In the genomic region with DNA sequence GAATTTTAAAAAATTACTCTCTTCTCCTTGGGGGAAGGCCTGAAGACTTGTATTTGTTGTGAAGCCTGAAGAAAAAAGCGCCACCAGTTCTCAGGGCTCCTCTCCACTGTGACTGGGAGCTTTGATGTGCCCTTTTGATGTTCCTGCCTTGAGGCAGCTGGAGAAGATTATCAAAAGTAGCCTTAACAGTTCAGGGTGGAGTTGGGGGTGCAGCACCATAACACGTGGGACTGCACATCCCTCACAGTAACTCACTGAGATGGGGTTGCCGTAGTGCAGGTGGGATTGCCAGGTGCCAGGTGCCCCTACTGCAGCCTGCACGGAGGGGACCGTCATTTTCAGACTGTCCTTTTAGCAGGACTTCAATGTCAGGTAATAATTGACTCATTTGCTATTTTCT, we compare ENCODE assay signal across 16 cellular contexts.
DNase-seq lines count a peak whose midpoint lies in the region; ATAC-seq and TF ChIP-seq lines count a peak whose summit lies in the region.
"Had no signal": no experiment of that assay in that cellular context is flagged by ENCODE, and none has a peak within 500 bp of the region (broad histone marks: within the 10 kb centered on the region; RNA-seq: fewer than 3 reads in every experiment).

No MANE protein-coding gene starts in this region.

- H3K4me3 Mint-ChIP-seq in MCF 10A (ENCODE audit: unreplicated experiment) = no peak overlapping the region
- no peak overlapping the region for H3K4me3 Mint-ChIP-seq in WTC11

- dilution Hi-C loops in mammary epithelial cell (cut with HindIII; ENCODE audit: low sequenced_read_pairs) = no loop called here

- no peak overlapping the region for H3K27ac Mint-ChIP-seq in MCF 10A (ENCODE audit: low read depth, unreplicated experiment)
- no peak overlapping the region for H3K27ac Mint-ChIP-seq in WTC11

- TF ChIP-seq EP300 in sigmoid colon (IDR thresholded peaks at IDR 0.05) = no peak

- DNase-seq in mammary epithelial cell (no peak), MCF 10A (ENCODE audit: unreplicated experiment) (no peak), WTC11 (ENCODE audit: low spot score) (no peak), islet precursor cell (peak; percentile 78), SHP77 (lab: John Stamatoyannopoulos, UW) (no peak), sigmoid colon (no peak), dermis blood vessel endothelial cell (no peak)
- DNase-seq: DMS 273 treated with DMSO at 0.1 percent for 48 hours, KBM-7, NCI-H1694, NCI-H226, NCI-H524 treated with DMSO at 0.1 percent for 48 hours, PC-3 had no signal

- no peaks in the 10 kb centered on the region for H3K36me3 Mint-ChIP-seq in MCF 10A (ENCODE audit: insufficient read depth, unreplicated experiment)
- H3K36me3 Mint-ChIP-seq in WTC11 = no peaks in the 10 kb centered on the region

- H3K9ac ChIP-seq in mammary epithelial cell (ENCODE audit: insufficient read depth, low read length) = no peak overlapping the region
- H3K9ac ChIP-seq: BLaER1 treated with 17β-estradiol and CSF1 and Interleukin-3, amounts not matched to agents 10 nM and 100 nM had no signal

- H3K4me1 Mint-ChIP-seq in MCF 10A (ENCODE audit: insufficient read depth, unreplicated experiment) (peaks cover 14% of the 10 kb centered on the region), WTC11 (peaks cover 34% of the 10 kb centered on the region)

- no peak overlapping the region for H3K27ac ChIP-seq in mammary epithelial cell (ENCODE audit: insufficient read depth, low read depth, low read length)
- no peak overlapping the region for H3K27ac ChIP-seq in sigmoid colon
- H3K27ac ChIP-seq: BLaER1 treated with 17β-estradiol and CSF1 and Interleukin-3, amounts not matched to agents 10 nM and 100 nM; SJSA1 had no signal

- H3K36me3 ChIP-seq in mammary epithelial cell (ENCODE audit: insufficient read depth, low read length) (no peaks in the 10 kb centered on the region), sigmoid colon (no peaks in the 10 kb centered on the region)
- H3K36me3 ChIP-seq: BLaER1 treated with 17β-estradiol and CSF1 and Interleukin-3, amounts not matched to agents 10 nM and 100 nM; SJSA1 had no signal

- TF ChIP-seq CTCF in mammary epithelial cell (conservative IDR thresholded peaks at IDR 0.05 in 1 of 2, IDR thresholded peaks at IDR 0.05 in 1 of 2; ENCODE audit: extremely low read depth in 1 of 2, insufficient read depth in 1 of 2, low read depth in 1 of 2, low read length in 2 of 2) (no peak), MCF 10A (IDR thresholded peaks at IDR 0.05; ENCODE audit: unreplicated experiment) (no peak), WTC11 (IDR thresholded peaks at IDR 0.05) (no peak), sigmoid colon (IDR thresholded peaks at IDR 0.05) (no peak)

- no peaks in the 10 kb centered on the region for H3K27me3 ChIP-seq in mammary epithelial cell (ENCODE audit: insufficient read depth, low read length)
- no peaks in the 10 kb centered on the region for H3K27me3 ChIP-seq in sigmoid colon
- H3K27me3 ChIP-seq: BLaER1 treated with 17β-estradiol and CSF1 and Interleukin-3, amounts not matched to agents 10 nM and 100 nM; SJSA1 had no signal

- H3K27me3 Mint-ChIP-seq in MCF 10A (ENCODE audit: insufficient read depth, unreplicated experiment) = no peaks in the 10 kb centered on the region
- H3K27me3 Mint-ChIP-seq in WTC11 (ENCODE audit: low read depth) = no peaks in the 10 kb centered on the region; the same call in 1 of the 2 replicates

- H3K4me3 ChIP-seq in mammary epithelial cell (replicated peaks in 1 of 3; ENCODE audit: insufficient read depth in 1 of 3, low read depth in 2 of 3, low read length in 3 of 3) = no peak overlapping the region
- no peak overlapping the region for H3K4me3 ChIP-seq in sigmoid colon
- H3K4me3 ChIP-seq: BLaER1 treated with 17β-estradiol and CSF1 and Interleukin-3, amounts not matched to agents 10 nM and 100 nM; SJSA1 had no signal

- WGBS in mammary epithelial cell (ENCODE audit: low coverage, missing lambda C conversion rate) = 50% methylated on average over 5 of the region's 5 CpGs
- 63 to 70% methylated on average over 5 of the region's 5 CpGs for WGBS in sigmoid colon, 2 donors

- BruUV-seq in mammary epithelial cell (replicated peaks; lab: Mats Ljungman, UMichigan) (no TSS peak), MCF 10A (replicated peaks; lab: Mats Ljungman, UMichigan) (no TSS peak)

- CTCF ChIA-PET in mammary epithelial cell (lab: Charles Lee; ENCODE audit: low non-redundant PET) (no interaction called here), MCF 10A (lab: Yijun Ruan, JAX) (interaction anchor here (0.7 kb wide), 1 partner anchor 241 kb away, joined by 3 read pairs; no protein-coding TSS in a partner anchor), WTC11 (lab: Charles Lee) (interaction anchor here (0.9 kb wide), 1 partner anchor 244 kb away, joined by 3 read pairs; no protein-coding TSS in a partner anchor)

- H3K4me1 ChIP-seq in mammary epithelial cell (ENCODE audit: insufficient read depth, low read length) (peaks cover 22% of the 10 kb centered on the region), sigmoid colon (no peaks in the 10 kb centered on the region)
- H3K4me1 ChIP-seq: BLaER1 treated with 17β-estradiol and CSF1 and Interleukin-3, amounts not matched to agents 10 nM and 100 nM; SJSA1 had no signal

- H3K9me3 Mint-ChIP-seq in MCF 10A (ENCODE audit: unreplicated experiment) (no peaks in the 10 kb centered on the region), WTC11 (no peaks in the 10 kb centered on the region)

- no peak overlapping the region for H2AFZ ChIP-seq in mammary epithelial cell (ENCODE audit: low read depth, low read length)

- H4K20me1 ChIP-seq in mammary epithelial cell (ENCODE audit: insufficient read depth, low read length) = no peaks in the 10 kb centered on the region
- H4K20me1 ChIP-seq: BLaER1 treated with 17β-estradiol and CSF1 and Interleukin-3, amounts not matched to agents 10 nM and 100 nM had no signal

- TF ChIP-seq POLR2A in sigmoid colon (IDR thresholded peaks at IDR 0.05) = no peak

- ATAC-seq in WTC11 (peak; percentile 74), HG02938 (IDR thresholded peaks at IDR 0.05; ENCODE audit: unreplicated experiment) (no peak)
- ATAC-seq: PC-3 had no signal

- in situ Hi-C loops in mammary epithelial cell (cut with MboI; ENCODE audit: low sequenced_read_pairs in 2 of 2) = no loop called here

- no peaks in the 10 kb centered on the region for H3K79me2 ChIP-seq in mammary epithelial cell (ENCODE audit: insufficient read depth, low read length)

- H3K9me3 ChIP-seq in mammary epithelial cell (replicated peaks; ENCODE audit: insufficient read depth, low read length) (no peaks in the 10 kb centered on the region), sigmoid colon (no peaks in the 10 kb centered on the region)
- H3K9me3 ChIP-seq: BLaER1 treated with 17β-estradiol and CSF1 and Interleukin-3, amounts not matched to agents 10 nM and 100 nM; SJSA1 had no signal

- POLR2A ChIA-PET in MCF 10A (lab: Yijun Ruan, JAX) (interaction anchor here (1.0 kb wide), 1 partner anchor 21 kb away, joined by 4 read pairs; no protein-coding TSS in a partner anchor), WTC11 (lab: Charles Lee) (no interaction called here)

- intact Hi-C loops in mammary epithelial cell (cut with micrococcal nuclease) = no loop called here
- intact Hi-C loops in MCF 10A (cut with micrococcal nuclease) = no loop called here
- intact Hi-C loops in sigmoid colon (cut with DNase I) = no loop called here

- H3K4me2 ChIP-seq in mammary epithelial cell (ENCODE audit: insufficient read depth, low read depth, low read length) = peak overlapping the region; percentile 14
- H3K4me2 ChIP-seq: BLaER1 treated with 17β-estradiol and CSF1 and Interleukin-3, amounts not matched to agents 10 nM and 100 nM had no signal

TF ChIP-seq in WTC11, 78 proteins besides CTCF, POLR2A, EP300 and RAD21 (continues in another document):
- no peak for TF ChIP-seq SP1 (CRISPR knock-in tag; conservative IDR thresholded peaks at IDR 0.05)
- TF ChIP-seq JAZF1 (CRISPR knock-in tag; IDR thresholded peaks at IDR 0.05) = no peak
- TF ChIP-seq, protein P1, sequence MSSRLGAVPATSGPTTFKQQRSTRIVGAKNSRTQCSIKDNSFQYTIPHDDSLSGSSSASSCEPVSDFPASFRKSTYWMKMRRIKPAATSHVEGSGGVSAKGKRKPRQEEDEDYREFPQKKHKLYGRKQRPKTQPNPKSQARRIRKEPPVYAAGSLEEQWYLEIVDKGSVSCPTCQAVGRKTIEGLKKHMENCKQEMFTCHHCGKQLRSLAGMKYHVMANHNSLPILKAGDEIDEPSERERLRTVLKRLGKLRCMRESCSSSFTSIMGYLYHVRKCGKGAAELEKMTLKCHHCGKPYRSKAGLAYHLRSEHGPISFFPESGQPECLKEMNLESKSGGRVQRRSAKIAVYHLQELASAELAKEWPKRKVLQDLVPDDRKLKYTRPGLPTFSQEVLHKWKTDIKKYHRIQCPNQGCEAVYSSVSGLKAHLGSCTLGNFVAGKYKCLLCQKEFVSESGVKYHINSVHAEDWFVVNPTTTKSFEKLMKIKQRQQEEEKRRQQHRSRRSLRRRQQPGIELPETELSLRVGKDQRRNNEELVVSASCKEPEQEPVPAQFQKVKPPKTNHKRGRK (CRISPR knock-in tag; IDR thresholded peaks at IDR 0.05; ENCODE audit: borderline replicate concordance) = no peak
- no peak for TF ChIP-seq PRDM15 (CRISPR knock-in tag; IDR thresholded peaks at IDR 0.05)
